In the genomic region with DNA sequence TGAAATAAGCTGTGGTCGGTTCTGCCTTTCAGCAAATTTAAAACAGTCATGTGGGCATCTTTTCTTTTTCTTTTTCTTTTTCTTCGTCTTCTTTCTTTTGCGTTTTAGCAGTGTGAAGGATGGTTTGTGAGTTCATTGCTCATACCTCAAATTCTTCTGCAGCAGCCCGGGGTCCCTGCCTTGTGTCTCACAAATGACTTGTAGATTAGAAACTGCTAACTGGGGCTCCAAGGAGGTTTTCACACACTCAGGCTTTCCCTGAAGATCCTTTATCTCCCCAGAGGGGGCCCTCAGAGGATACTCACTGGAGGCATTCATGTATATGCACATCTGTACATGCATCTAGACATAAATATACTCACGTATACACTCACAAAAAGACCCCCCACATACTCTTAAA, we compare ENCODE assay signal across 17 cellular contexts. TPM values are rescaled to one million over a fixed set of nuclear protein-coding genes. Genes with fewer than 3 reads are reported as not detected.
DNase-seq lines count a peak whose midpoint lies in the region; ATAC-seq and TF ChIP-seq lines count a peak whose summit lies in the region.
"Had no signal": no experiment of that assay in that cellular context is flagged by ENCODE, and none has a peak within 500 bp of the region (broad histone marks: within the 10 kb centered on the region; RNA-seq: fewer than 3 reads in every experiment).

No MANE protein-coding gene starts in this region.

- no peaks in the 10 kb centered on the region for H3K27me3 ChIP-seq in right cardiac atrium (ENCODE audit: control insufficient read depth, insufficient read depth)
- peaks cover 49% of the 10 kb centered on the region for H3K27me3 ChIP-seq in iPS-15b (ENCODE audit: control insufficient read depth, insufficient read depth, low read length)
- H3K27me3 ChIP-seq in dorsolateral prefrontal cortex, result peaks cover 4 to 85% (median 66%) of the 10 kb centered on the region in 45 donors

- no peak overlapping the region for H3K27ac ChIP-seq in right cardiac atrium (ENCODE audit: low read length)
- no peak overlapping the region for H3K27ac ChIP-seq in dorsolateral prefrontal cortex
- H3K27ac ChIP-seq: foreskin keratinocyte had no signal

- intact Hi-C loops in right cardiac atrium (cut with DNase I) (no loop called here), left ventricle myocardium superior (cut with micrococcal nuclease) (no loop called here), dorsolateral prefrontal cortex (cut with DNase I) (no loop called here)

- H3K27ac Mint-ChIP-seq in progenitor cell of endocrine pancreas, result no peak overlapping the region
- H3K27ac Mint-ChIP-seq: activated CD4-positive, alpha-beta T cell treated with anti-CD3 and anti-CD28 coated beads, Interleukin-2, amount 10 ng/mL, durations not matched to agents 24 days and 14 days; CD4-positive, alpha-beta memory T cell had no signal

- no peaks in the 10 kb centered on the region for H3K9me3 Mint-ChIP-seq in progenitor cell of endocrine pancreas (ENCODE audit: low read depth)
- H3K9me3 Mint-ChIP-seq: activated CD4-positive, alpha-beta T cell treated with anti-CD3 and anti-CD28 coated beads, Interleukin-2, amount 10 ng/mL, durations not matched to agents 24 days and 14 days had no signal

- H3K4me3 Mint-ChIP-seq in progenitor cell of endocrine pancreas (ENCODE audit: low read depth), result peak overlapping the region; percentile 61
- H3K4me3 Mint-ChIP-seq: activated CD4-positive, alpha-beta T cell treated with anti-CD3 and anti-CD28 coated beads, Interleukin-2, amount 10 ng/mL, durations not matched to agents 24 days and 14 days had no signal

- peaks cover 10% of the 10 kb centered on the region for H3K4me1 Mint-ChIP-seq in progenitor cell of endocrine pancreas (ENCODE audit: low read depth)
- H3K4me1 Mint-ChIP-seq: activated CD4-positive, alpha-beta T cell treated with anti-CD3 and anti-CD28 coated beads, Interleukin-2, amount 10 ng/mL, durations not matched to agents 24 days and 14 days had no signal

- TF ChIP-seq CTCF in progenitor cell of endocrine pancreas (IDR thresholded peaks at IDR 0.05; ENCODE audit: unreplicated experiment) (no peak), dorsolateral prefrontal cortex (IDR thresholded peaks at IDR 0.05 in 54 of 56, conservative IDR thresholded peaks at IDR 0.05 in 2 of 56; ENCODE audit: low read depth in 1 of 56, partially characterized antibody in 56 of 56) (no peak)

- WGBS in right cardiac atrium, result 33% methylated on average over 5 of the region's 5 CpGs

- no peak overlapping the region for H3K9ac ChIP-seq in iPS-15b (ENCODE audit: low read depth, low read length)

- H3K4me1 ChIP-seq in right cardiac atrium (ENCODE audit: control insufficient read depth, insufficient read depth, low read length), result no peaks in the 10 kb centered on the region
- no peaks in the 10 kb centered on the region for H3K4me1 ChIP-seq in iPS-15b (ENCODE audit: control insufficient read depth, insufficient read depth, low read length)
- H3K4me1 ChIP-seq: foreskin keratinocyte had no signal

- H3K4me3 ChIP-seq in right cardiac atrium (ENCODE audit: low read length) (peak overlapping the region; percentile 53), iPS-15b (ENCODE audit: low read depth, low read length) (peak overlapping the region; percentile 52), dorsolateral prefrontal cortex (peak overlapping the region in 6 of 59 donors; percentile 35 to 66 (median 60))

- peaks cover 3% of the 10 kb centered on the region for H3K36me3 Mint-ChIP-seq in progenitor cell of endocrine pancreas (ENCODE audit: insufficient read depth)
- H3K36me3 Mint-ChIP-seq: CD4-positive, alpha-beta memory T cell had no signal

- DNase-seq in right cardiac atrium, result no peak
- DNase-seq in left ventricle myocardium superior, result no peak
- DNase-seq in progenitor cell of endocrine pancreas (ENCODE audit: low spot score, unreplicated experiment), result no peak
- no peak for DNase-seq in GOT3 (lab: John Stamatoyannopoulos, UW)
- no peak for DNase-seq in dorsolateral prefrontal cortex
- no peak for DNase-seq in NCI-H2227 treated with DMSO at 0.1 percent for 48 hours (lab: John Stamatoyannopoulos, UW)
- no peak for DNase-seq in AG08395 (ENCODE audit: low spot score)
- DNase-seq: activated CD4-positive, alpha-beta T cell treated with anti-CD3 and anti-CD28 coated beads, Interleukin-2, amount 10 ng/mL, durations not matched to agents 24 days and 14 days; activated CD8-positive, alpha-beta memory T cell treated with anti-CD3 and anti-CD28 coated beads, Interleukin-2, amount 50 U/mL, for 4 hours; activated gamma-delta T cell treated with Interleukin-2 at 50 U/mL for 16 hours; CD4-positive, alpha-beta memory T cell; foreskin keratinocyte; NCI-H2029; small intestine; stimulated activated CD4-positive, alpha-beta T cell treated with anti-CD3 and anti-CD28 coated beads, Interleukin-4, amount 100 ng/mL, for 4 hours had no signal

- no peaks in the 10 kb centered on the region for H3K36me3 ChIP-seq in iPS-15b (ENCODE audit: control insufficient read depth, insufficient read depth, low read length)

- no peaks in the 10 kb centered on the region for H3K9me3 ChIP-seq in right cardiac atrium (ENCODE audit: control insufficient read depth, low read length)
- no peaks in the 10 kb centered on the region for H3K9me3 ChIP-seq in iPS-15b (ENCODE audit: control insufficient read depth, insufficient read depth, low read length)

- ATAC-seq in right cardiac atrium, result no peak
- ATAC-seq in left ventricle myocardium superior, result no peak
- ATAC-seq: foreskin keratinocyte had no signal

- peaks cover 75% of the 10 kb centered on the region for H3K27me3 Mint-ChIP-seq in progenitor cell of endocrine pancreas

RNA-seq across cellular contexts. Expression of gene SMOC2, which starts 1.7 kb away (rescaled TPM):
- total RNA-seq in right cardiac atrium, result 10 to 100 TPM in 2 of 4 donors, 1 to 10 TPM in 2; 6.0 to 16.0 (median 10.3) TPM
- 16.7 TPM for polyA plus RNA-seq in right cardiac atrium
- 18.7 TPM for total RNA-seq in left ventricle myocardium superior
- 4.8 and 5.9 TPM in 2 replicates for total RNA-seq in progenitor cell of endocrine pancreas
- total RNA-seq in dorsolateral prefrontal cortex, result 10 to 100 TPM in 2 of 120 experiments, 1 to 10 TPM in 117, under 1 TPM in 1; 0.79 to 10.5 (median 3.8) TPM
- total RNA-seq: activated CD4-positive, alpha-beta T cell treated with anti-CD3 and anti-CD28 coated beads, Interleukin-2, amount 10 ng/mL, durations not matched to agents 24 days and 14 days; CD4-positive, alpha-beta memory T cell; NCI-H460 had no signal
- polyA plus RNA-seq: CD4-positive, alpha-beta memory T cell had no signal
